ENCODE assay signal across 1 cellular context in the genomic region with DNA sequence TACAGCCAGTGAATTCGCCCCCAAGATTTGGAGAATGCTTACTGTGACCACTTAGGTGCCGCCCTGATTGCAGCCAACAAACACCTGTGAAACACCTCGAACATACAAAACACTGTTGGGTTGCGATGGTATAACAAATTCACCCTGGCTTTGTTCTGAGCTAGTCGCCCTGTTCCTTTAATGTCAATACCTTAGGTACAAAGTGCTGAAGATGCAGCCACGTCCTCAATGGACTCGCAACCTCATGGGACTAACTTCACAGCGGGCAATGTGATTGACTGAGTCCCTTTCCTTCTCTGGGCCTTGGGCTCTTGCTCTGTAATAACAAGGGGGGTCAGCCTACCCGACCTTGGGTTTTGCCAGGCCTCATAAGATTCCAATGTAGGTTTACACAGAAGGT.
TF ChIP-seq lines count a peak whose summit lies in the region.

No MANE protein-coding gene starts in this region.

TF ChIP-seq in HepG2, 621 proteins besides CTCF, POLR2A, EP300 and RAD21:
- TF ChIP-seq ZNF574 (CRISPR knock-in tag; IDR thresholded peaks at IDR 0.05) (peak; percentile 6; the same call in 1 of the 2 replicates), HNF4A (CRISPR knock-in tag; IDR thresholded peaks at IDR 0.05) (peak; percentile 81), ZBTB38 (CRISPR knock-in tag; IDR thresholded peaks at IDR 0.05) (0 out of 2 replicates have a peak, but pooled peaks have one; percentile 16), MAFG (CRISPR knock-in tag; IDR thresholded peaks at IDR 0.05) (no peak), FOXA1 (IDR thresholded peaks at IDR 0.05) (no peak), FOXA1 (CRISPR knock-in tag; IDR thresholded peaks at IDR 0.05) (peak; percentile 75), ZMYM3 (CRISPR knock-in tag; IDR thresholded peaks at IDR 0.05) (peak; percentile 47; the same call in 1 of the 2 replicates), ZNF12 (CRISPR knock-in tag; IDR thresholded peaks at IDR 0.05) (peak; percentile 87), ZNF3 (CRISPR knock-in tag; IDR thresholded peaks at IDR 0.05) (0 out of 2 replicates have a peak, but pooled peaks have one; percentile 30), ZNF335 (CRISPR knock-in tag; IDR thresholded peaks at IDR 0.05) (peak; percentile 64; the same call in 1 of the 2 replicates), HNF4G (IDR thresholded peaks at IDR 0.05; ENCODE audit: borderline replicate concordance, low read depth, low read length) (peak; percentile 64), HNF4G (CRISPR knock-in tag; IDR thresholded peaks at IDR 0.05; ENCODE audit: borderline replicate concordance, low read depth) (no peak), TCF7 (IDR thresholded peaks at IDR 0.05; ENCODE audit: low read depth) (0 out of 2 replicates have a peak, but pooled peaks have one; percentile 30), FOXA3 (CRISPR knock-in tag; IDR thresholded peaks at IDR 0.05) (peak; percentile 46; the same call in 1 of the 2 replicates), MAX (IDR thresholded peaks at IDR 0.05) (peak; percentile 49; the same call in 1 of the 2 replicates), SOX6 (IDR thresholded peaks at IDR 0.05) (no peak), SOX6 (CRISPR knock-in tag; IDR thresholded peaks at IDR 0.05) (no peak), ZNF264 (CRISPR knock-in tag; IDR thresholded peaks at IDR 0.05) (peak; percentile 99), THAP9 (CRISPR knock-in tag; IDR thresholded peaks at IDR 0.05; ENCODE audit: borderline replicate concordance) (no peak), MAFK (conservative IDR thresholded peaks at IDR 0.05 in 1 of 2, IDR thresholded peaks at IDR 0.05 in 1 of 2; ENCODE audit: low read length in 2 of 2) (0 out of 4 replicates have a peak, but pooled peaks have one; percentile 1 to 4), BORCS8-MEF2B (CRISPR knock-in tag; IDR thresholded peaks at IDR 0.05) (0 out of 2 replicates have a peak, but pooled peaks have one; percentile 19), PHF21A (CRISPR knock-in tag; IDR thresholded peaks at IDR 0.05) (0 out of 2 replicates have a peak, but pooled peaks have one; percentile 17), ARID4A (CRISPR knock-in tag; IDR thresholded peaks at IDR 0.05; ENCODE audit: borderline replicate concordance) (0 out of 2 replicates have a peak, but pooled peaks have one; percentile 18), ZMYM4 (CRISPR knock-in tag; IDR thresholded peaks at IDR 0.05) (0 out of 2 replicates have a peak, but pooled peaks have one; percentile 31), GFI1 (CRISPR knock-in tag; IDR thresholded peaks at IDR 0.05; ENCODE audit: borderline replicate concordance) (no peak), ZEB1 (IDR thresholded peaks at IDR 0.05; ENCODE audit: insufficient replicate concordance, low read depth) (no peak), ZNF629 (CRISPR knock-in tag; conservative IDR thresholded peaks at IDR 0.05) (peak; percentile 79), KDM2A (CRISPR knock-in tag; IDR thresholded peaks at IDR 0.05; ENCODE audit: borderline replicate concordance, low read depth) (no peak), NR3C1 (CRISPR knock-in tag; IDR thresholded peaks at IDR 0.05) (no peak)
- TF ChIP-seq, protein P1, sequence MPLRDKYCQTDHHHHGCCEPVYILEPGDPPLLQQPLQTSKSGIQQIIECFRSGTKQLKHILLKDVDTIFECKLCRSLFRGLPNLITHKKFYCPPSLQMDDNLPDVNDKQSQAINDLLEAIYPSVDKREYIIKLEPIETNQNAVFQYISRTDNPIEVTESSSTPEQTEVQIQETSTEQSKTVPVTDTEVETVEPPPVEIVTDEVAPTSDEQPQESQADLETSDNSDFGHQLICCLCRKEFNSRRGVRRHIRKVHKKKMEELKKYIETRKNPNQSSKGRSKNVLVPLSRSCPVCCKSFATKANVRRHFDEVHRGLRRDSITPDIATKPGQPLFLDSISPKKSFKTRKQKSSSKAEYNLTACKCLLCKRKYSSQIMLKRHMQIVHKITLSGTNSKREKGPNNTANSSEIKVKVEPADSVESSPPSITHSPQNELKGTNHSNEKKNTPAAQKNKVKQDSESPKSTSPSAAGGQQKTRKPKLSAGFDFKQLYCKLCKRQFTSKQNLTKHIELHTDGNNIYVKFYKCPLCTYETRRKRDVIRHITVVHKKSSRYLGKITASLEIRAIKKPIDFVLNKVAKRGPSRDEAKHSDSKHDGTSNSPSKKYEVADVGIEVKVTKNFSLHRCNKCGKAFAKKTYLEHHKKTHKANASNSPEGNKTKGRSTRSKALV (CRISPR knock-in tag; IDR thresholded peaks at IDR 0.05) = no peak
